1 cellular context compared by ENCODE assay signal in genomic region chr6:3380344-3381232, GRCh38.
TF ChIP-seq lines count a peak whose summit lies in the region.

No MANE protein-coding gene starts in this region.

TF ChIP-seq in HepG2, 621 proteins besides CTCF, POLR2A, EP300 and RAD21 (continued from another document and continues in another):
- TF ChIP-seq FOXA3 (CRISPR knock-in tag; IDR thresholded peaks at IDR 0.05) = peak; percentile 98
- peak; percentile 58; the same call in 1 of the 2 replicates for TF ChIP-seq ZNF614 (CRISPR knock-in tag; IDR thresholded peaks at IDR 0.05; ENCODE audit: borderline replicate concordance)
- TF ChIP-seq ZNF230 (CRISPR knock-in tag; IDR thresholded peaks at IDR 0.05) = no peak; the same call in 1 of the 2 replicates
- TF ChIP-seq ZSCAN25 (CRISPR knock-in tag; IDR thresholded peaks at IDR 0.05) = peak; percentile 61; the same call in 1 of the 2 replicates
- no peak for TF ChIP-seq TOE1 (CRISPR knock-in tag; IDR thresholded peaks at IDR 0.05)
- TF ChIP-seq CEBPG (CRISPR knock-in tag; IDR thresholded peaks at IDR 0.05) = peak; percentile 61
- TF ChIP-seq ZNF337 (CRISPR knock-in tag; IDR thresholded peaks at IDR 0.05; ENCODE audit: borderline replicate concordance, low read depth) = peak; percentile 50; the same call in 1 of the 2 replicates
- no peak for TF ChIP-seq ZNF557 (CRISPR knock-in tag; IDR thresholded peaks at IDR 0.05)
- no peak for TF ChIP-seq HMGA1 (CRISPR knock-in tag; conservative IDR thresholded peaks at IDR 0.05)
- no peak for TF ChIP-seq ZNF773 (CRISPR knock-in tag; IDR thresholded peaks at IDR 0.05; ENCODE audit: borderline replicate concordance)
- TF ChIP-seq, protein P1, sequence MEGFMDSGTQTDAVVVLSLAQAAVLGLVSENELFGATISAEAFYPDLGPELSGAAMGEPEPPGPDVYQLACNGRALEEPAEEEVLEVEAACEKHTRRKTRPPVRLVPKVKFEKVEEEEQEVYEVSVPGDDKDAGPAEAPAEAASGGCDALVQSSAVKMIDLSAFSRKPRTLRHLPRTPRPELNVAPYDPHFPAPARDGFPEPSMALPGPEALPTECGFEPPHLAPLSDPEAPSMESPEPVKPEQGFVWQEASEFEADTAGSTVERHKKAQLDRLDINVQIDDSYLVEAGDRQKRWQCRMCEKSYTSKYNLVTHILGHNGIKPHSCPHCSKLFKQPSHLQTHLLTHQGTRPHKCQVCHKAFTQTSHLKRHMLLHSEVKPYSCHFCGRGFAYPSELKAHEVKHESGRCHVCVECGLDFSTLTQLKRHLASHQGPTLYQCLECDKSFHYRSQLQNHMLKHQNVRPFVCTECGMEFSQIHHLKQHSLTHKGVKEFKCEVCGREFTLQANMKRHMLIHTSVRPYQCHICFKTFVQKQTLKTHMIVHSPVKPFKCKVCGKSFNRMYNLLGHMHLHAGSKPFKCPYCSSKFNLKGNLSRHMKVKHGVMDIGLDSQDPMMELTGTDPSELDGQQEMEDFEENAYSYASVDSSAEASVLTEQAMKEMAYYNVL (CRISPR knock-in tag; IDR thresholded peaks at IDR 0.05; ENCODE audit: borderline replicate concordance) = peak; percentile 74; the same call in 1 of the 2 replicates
- TF ChIP-seq NPAS2 (CRISPR knock-in tag; IDR thresholded peaks at IDR 0.05; ENCODE audit: borderline replicate concordance) = no peak
- TF ChIP-seq LCORL (IDR thresholded peaks at IDR 0.05) = peak; percentile 30; the same call in 1 of the 2 replicates
- peak; percentile 57 for TF ChIP-seq LCORL (CRISPR knock-in tag; IDR thresholded peaks at IDR 0.05)
- TF ChIP-seq ATF7-NPFF (CRISPR knock-in tag; IDR thresholded peaks at IDR 0.05; ENCODE audit: low read depth) = no peak; the same call in 1 of the 2 replicates
- TF ChIP-seq AFF4 (CRISPR knock-in tag; IDR thresholded peaks at IDR 0.05) = no peak
- TF ChIP-seq ZNF335 (CRISPR knock-in tag; IDR thresholded peaks at IDR 0.05) = peak; percentile 58
- no peak for TF ChIP-seq ZNF282 (IDR thresholded peaks at IDR 0.05; ENCODE audit: partially characterized antibody)
- peak; percentile 94 for TF ChIP-seq ISL2 (CRISPR knock-in tag; IDR thresholded peaks at IDR 0.05)
- TF ChIP-seq GTF2F1 (IDR thresholded peaks at IDR 0.05; ENCODE audit: low read length) = no peak
- TF ChIP-seq, protein P2, sequence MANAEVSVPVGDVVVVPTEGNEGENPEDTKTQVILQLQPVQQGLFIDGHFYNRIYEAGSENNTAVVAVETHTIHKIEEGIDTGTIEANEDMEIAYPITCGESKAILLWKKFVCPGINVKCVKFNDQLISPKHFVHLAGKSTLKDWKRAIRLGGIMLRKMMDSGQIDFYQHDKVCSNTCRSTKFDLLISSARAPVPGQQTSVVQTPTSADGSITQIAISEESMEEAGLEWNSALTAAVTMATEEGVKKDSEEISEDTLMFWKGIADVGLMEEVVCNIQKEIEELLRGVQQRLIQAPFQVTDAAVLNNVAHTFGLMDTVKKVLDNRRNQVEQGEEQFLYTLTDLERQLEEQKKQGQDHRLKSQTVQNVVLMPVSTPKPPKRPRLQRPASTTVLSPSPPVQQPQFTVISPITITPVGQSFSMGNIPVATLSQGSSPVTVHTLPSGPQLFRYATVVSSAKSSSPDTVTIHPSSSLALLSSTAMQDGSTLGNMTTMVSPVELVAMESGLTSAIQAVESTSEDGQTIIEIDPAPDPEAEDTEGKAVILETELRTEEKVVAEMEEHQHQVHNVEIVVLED (CRISPR knock-in tag; IDR thresholded peaks at IDR 0.05; ENCODE audit: borderline replicate concordance) = no peak
- TF ChIP-seq JUNB (CRISPR knock-in tag; IDR thresholded peaks at IDR 0.05; ENCODE audit: borderline replicate concordance) = peak; percentile 39; the same call in 1 of the 2 replicates
- peak; percentile 96 for TF ChIP-seq MED1 (CRISPR knock-in tag; IDR thresholded peaks at IDR 0.05)
- TF ChIP-seq, protein P3, sequence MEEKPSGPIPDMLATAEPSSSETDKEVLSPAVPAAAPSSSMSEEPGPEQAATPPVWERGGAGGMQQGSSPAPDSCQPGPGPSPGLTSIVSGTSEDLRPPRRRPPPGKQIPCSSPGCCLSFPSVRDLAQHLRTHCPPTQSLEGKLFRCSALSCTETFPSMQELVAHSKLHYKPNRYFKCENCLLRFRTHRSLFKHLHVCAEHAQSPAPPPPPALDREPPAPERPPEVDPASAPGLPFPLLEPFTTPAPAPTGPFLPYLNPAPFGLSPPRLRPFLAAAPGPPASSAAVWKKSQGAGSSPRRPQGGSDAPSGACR (CRISPR knock-in tag; IDR thresholded peaks at IDR 0.05) = peak; percentile 93
- TF ChIP-seq, protein P4, sequence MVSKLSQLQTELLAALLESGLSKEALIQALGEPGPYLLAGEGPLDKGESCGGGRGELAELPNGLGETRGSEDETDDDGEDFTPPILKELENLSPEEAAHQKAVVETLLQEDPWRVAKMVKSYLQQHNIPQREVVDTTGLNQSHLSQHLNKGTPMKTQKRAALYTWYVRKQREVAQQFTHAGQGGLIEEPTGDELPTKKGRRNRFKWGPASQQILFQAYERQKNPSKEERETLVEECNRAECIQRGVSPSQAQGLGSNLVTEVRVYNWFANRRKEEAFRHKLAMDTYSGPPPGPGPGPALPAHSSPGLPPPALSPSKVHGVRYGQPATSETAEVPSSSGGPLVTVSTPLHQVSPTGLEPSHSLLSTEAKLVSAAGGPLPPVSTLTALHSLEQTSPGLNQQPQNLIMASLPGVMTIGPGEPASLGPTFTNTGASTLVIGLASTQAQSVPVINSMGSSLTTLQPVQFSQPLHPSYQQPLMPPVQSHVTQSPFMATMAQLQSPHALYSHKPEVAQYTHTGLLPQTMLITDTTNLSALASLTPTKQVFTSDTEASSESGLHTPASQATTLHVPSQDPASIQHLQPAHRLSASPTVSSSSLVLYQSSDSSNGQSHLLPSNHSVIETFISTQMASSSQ (IDR thresholded peaks at IDR 0.05; ENCODE audit: low read depth) = peak; percentile 81
- TF ChIP-seq, protein P4 (CRISPR knock-in tag; IDR thresholded peaks at IDR 0.05; ENCODE audit: borderline replicate concordance) = peak; percentile 71; the same call in 1 of the 2 replicates
- 0 out of 2 replicates have a peak, but pooled peaks have one; percentile 73 for TF ChIP-seq ZNF775 (CRISPR knock-in tag; IDR thresholded peaks at IDR 0.05; ENCODE audit: borderline replicate concordance)
- TF ChIP-seq RFXAP (CRISPR knock-in tag; IDR thresholded peaks at IDR 0.05; ENCODE audit: borderline replicate concordance) = peak; percentile 33; the same call in 1 of the 2 replicates
- peak; percentile 93 for TF ChIP-seq DPF2 (CRISPR knock-in tag; IDR thresholded peaks at IDR 0.05; ENCODE audit: borderline replicate concordance, low read depth)
- TF ChIP-seq, protein P5, sequence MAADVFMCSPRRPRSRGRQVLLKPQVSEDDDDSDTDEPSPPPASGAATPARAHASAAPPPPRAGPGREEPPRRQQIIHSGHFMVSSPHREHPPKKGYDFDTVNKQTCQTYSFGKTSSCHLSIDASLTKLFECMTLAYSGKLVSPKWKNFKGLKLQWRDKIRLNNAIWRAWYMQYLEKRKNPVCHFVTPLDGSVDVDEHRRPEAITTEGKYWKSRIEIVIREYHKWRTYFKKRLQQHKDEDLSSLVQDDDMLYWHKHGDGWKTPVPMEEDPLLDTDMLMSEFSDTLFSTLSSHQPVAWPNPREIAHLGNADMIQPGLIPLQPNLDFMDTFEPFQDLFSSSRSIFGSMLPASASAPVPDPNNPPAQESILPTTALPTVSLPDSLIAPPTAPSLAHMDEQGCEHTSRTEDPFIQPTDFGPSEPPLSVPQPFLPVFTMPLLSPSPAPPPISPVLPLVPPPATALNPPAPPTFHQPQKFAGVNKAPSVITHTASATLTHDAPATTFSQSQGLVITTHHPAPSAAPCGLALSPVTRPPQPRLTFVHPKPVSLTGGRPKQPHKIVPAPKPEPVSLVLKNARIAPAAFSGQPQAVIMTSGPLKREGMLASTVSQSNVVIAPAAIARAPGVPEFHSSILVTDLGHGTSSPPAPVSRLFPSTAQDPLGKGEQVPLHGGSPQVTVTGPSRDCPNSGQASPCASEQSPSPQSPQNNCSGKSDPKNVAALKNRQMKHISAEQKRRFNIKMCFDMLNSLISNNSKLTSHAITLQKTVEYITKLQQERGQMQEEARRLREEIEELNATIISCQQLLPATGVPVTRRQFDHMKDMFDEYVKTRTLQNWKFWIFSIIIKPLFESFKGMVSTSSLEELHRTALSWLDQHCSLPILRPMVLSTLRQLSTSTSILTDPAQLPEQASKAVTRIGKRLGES (CRISPR knock-in tag; IDR thresholded peaks at IDR 0.05; ENCODE audit: borderline replicate concordance) = no peak
- no peak for TF ChIP-seq ZBTB1 (CRISPR knock-in tag; IDR thresholded peaks at IDR 0.05; ENCODE audit: borderline replicate concordance)
- no peak for TF ChIP-seq NCOA5 (CRISPR knock-in tag; IDR thresholded peaks at IDR 0.05)
- no peak for TF ChIP-seq ZNF704 (CRISPR knock-in tag; IDR thresholded peaks at IDR 0.05; ENCODE audit: borderline replicate concordance)
- no peak for TF ChIP-seq ZNF333 (CRISPR knock-in tag; IDR thresholded peaks at IDR 0.05; ENCODE audit: borderline replicate concordance)
- no peak for TF ChIP-seq ZBTB37 (CRISPR knock-in tag; IDR thresholded peaks at IDR 0.05)
- no peak for TF ChIP-seq ATAD3A (CRISPR knock-in tag; IDR thresholded peaks at IDR 0.05)
- TF ChIP-seq ZFP62 (CRISPR knock-in tag; IDR thresholded peaks at IDR 0.05) = no peak
- TF ChIP-seq RFX3 (CRISPR knock-in tag; IDR thresholded peaks at IDR 0.05) = 0 out of 2 replicates have a peak, but pooled peaks have one; percentile 48
- TF ChIP-seq NFE2 (CRISPR knock-in tag; IDR thresholded peaks at IDR 0.05) = no peak
- no peak for TF ChIP-seq XBP1 (CRISPR knock-in tag; IDR thresholded peaks at IDR 0.05)
- no peak for TF ChIP-seq ZNF678 (CRISPR knock-in tag; IDR thresholded peaks at IDR 0.05)
- no peak for TF ChIP-seq HCFC1 (IDR thresholded peaks at IDR 0.05; ENCODE audit: low read depth, low read length)
- peak; percentile 39 for TF ChIP-seq ZSCAN9 (CRISPR knock-in tag; IDR thresholded peaks at IDR 0.05; ENCODE audit: borderline replicate concordance)
- TF ChIP-seq RXRA (CRISPR knock-in tag; IDR thresholded peaks at IDR 0.05) = peak; percentile 59
- TF ChIP-seq ZNF563 (CRISPR knock-in tag; IDR thresholded peaks at IDR 0.05) = peak; percentile 19; the same call in 1 of the 2 replicates
- peak; percentile 84 for TF ChIP-seq FOXK2 (IDR thresholded peaks at IDR 0.05)
- no peak for TF ChIP-seq HNRNPL (IDR thresholded peaks at IDR 0.05; ENCODE audit: low read depth, low read length)
